ENCODE assay signal across 1 cellular context in the genomic region with DNA sequence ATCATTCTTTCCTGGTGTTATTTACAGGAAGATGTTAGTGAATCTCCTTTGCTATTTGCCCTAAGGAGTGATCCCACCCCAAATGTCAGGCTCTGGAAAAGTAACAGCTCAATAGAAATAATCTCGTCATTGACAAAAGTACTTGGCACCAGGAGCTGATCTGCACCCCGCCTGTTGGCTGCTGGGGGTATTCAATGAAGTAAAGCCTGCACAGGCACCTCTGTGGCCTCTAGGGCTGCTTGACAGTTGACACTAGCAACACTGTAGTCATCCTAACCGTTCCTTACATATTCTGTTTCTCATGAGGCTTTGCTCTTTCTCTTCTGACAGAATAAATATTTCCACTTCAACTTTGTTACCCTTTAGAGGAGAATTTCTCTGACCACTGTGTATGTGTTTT.
TF ChIP-seq lines count a peak whose summit lies in the region.

No MANE protein-coding gene starts in this region.

TF ChIP-seq in K562, 482 proteins besides CTCF, POLR2A, EP300 and RAD21 (continued from another document):
- TF ChIP-seq ZFP36 (IDR thresholded peaks at IDR 0.05; ENCODE audit: low read depth, low read length, partially characterized antibody) (no peak), TOE1 (IDR thresholded peaks at IDR 0.05; ENCODE audit: borderline replicate concordance) (no peak), TOE1 (CRISPR knock-in tag; IDR thresholded peaks at IDR 0.05; ENCODE audit: borderline replicate concordance, low read depth) (no peak), ZNF41 (CRISPR knock-in tag; conservative IDR thresholded peaks at IDR 0.05) (no peak), CREBBP (IDR thresholded peaks at IDR 0.05; ENCODE audit: low read depth, low read length) (no peak), CCAR2 (IDR thresholded peaks at IDR 0.05; ENCODE audit: low read depth, low read length) (no peak), HDAC3 (IDR thresholded peaks at IDR 0.05; ENCODE audit: borderline replicate concordance, partially characterized antibody) (no peak), L3MBTL2 (IDR thresholded peaks at IDR 0.05) (no peak), WHSC1 (IDR thresholded peaks at IDR 0.05; ENCODE audit: low read length) (no peak), HDGF (IDR thresholded peaks at IDR 0.05) (no peak)
- TF ChIP-seq, protein P1, sequence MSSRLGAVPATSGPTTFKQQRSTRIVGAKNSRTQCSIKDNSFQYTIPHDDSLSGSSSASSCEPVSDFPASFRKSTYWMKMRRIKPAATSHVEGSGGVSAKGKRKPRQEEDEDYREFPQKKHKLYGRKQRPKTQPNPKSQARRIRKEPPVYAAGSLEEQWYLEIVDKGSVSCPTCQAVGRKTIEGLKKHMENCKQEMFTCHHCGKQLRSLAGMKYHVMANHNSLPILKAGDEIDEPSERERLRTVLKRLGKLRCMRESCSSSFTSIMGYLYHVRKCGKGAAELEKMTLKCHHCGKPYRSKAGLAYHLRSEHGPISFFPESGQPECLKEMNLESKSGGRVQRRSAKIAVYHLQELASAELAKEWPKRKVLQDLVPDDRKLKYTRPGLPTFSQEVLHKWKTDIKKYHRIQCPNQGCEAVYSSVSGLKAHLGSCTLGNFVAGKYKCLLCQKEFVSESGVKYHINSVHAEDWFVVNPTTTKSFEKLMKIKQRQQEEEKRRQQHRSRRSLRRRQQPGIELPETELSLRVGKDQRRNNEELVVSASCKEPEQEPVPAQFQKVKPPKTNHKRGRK (tag; IDR thresholded peaks at IDR 0.05), result no peak
TF ChIP-seq in K562: peak in this region for 0.
